Comparison of ENCODE assay signal across 7 cellular contexts in genomic region chr2:188292446-188293239, GRCh38. TPM values are rescaled to one million over a fixed set of nuclear protein-coding genes. Genes with fewer than 3 reads are reported as not detected.
DNase-seq lines count a peak whose midpoint lies in the region; TF ChIP-seq lines count a peak whose summit lies in the region.

No MANE protein-coding gene starts in this region.

- no peak for TF ChIP-seq CTCF in kidney epithelial cell (IDR thresholded peaks at IDR 0.05; ENCODE audit: insufficient read depth, low read length, poor library complexity, severe bottlenecking)
- no peak for TF ChIP-seq CTCF in stomach (IDR thresholded peaks at IDR 0.05)

- 1 to 3% (median 1%) methylated on average over 26 to 51 of the region's 51 CpGs for WGBS in stomach, 5 donors

- H3K27me3 ChIP-seq in kidney epithelial cell (ENCODE audit: control insufficient read depth, insufficient read depth, low read length), result no peaks in the 10 kb centered on the region
- H3K27me3 ChIP-seq in stomach, result peaks cover 0 to 8% (median 0%) of the 10 kb centered on the region in 3 donors

- H3K36me3 ChIP-seq in kidney epithelial cell (ENCODE audit: control insufficient read depth, insufficient read depth, low read length), result no peaks in the 10 kb centered on the region
- no peaks in the 10 kb centered on the region for H3K36me3 ChIP-seq in stomach

- H3K9me3 ChIP-seq in stomach, result no peaks in the 10 kb centered on the region

- peak; percentile 96 for DNase-seq in H4 (ENCODE audit: low spot score)
- peak; percentile 28 for DNase-seq in NCI-H526 treated with DMSO at 0.1 percent for 48 hours (lab: John Stamatoyannopoulos, UW)
- DNase-seq in cerebellar cortex (ENCODE audit: low spot score), result peak; percentile 69
- peak; percentile 63 for DNase-seq in kidney epithelial cell (ENCODE audit: low read depth)
- DNase-seq in stomach, result peak; percentile 89
- DNase-seq in activated CD4-positive, CD25-positive, alpha-beta regulatory T cell treated with anti-CD3 and anti-CD28 coated beads, Interleukin-2, amount 50 U/mL, for 72 hours, result no peak
- no peak for DNase-seq in activated CD4-positive, alpha-beta T cell treated with anti-CD3 and anti-CD28 coated beads, Interleukin-2, amount 50 U/mL, for 1 hour

- intact Hi-C loops in stomach (cut with DNase I; ENCODE audit: low total_unique reads), result no loop called here

- peak in 2 of 4 donors; percentile 17 to 40 for TF ChIP-seq POLR2A in stomach (IDR thresholded peaks at IDR 0.05)

- H3K4me1 ChIP-seq in stomach, result peaks cover 0 to 43% (median 20%) of the 10 kb centered on the region in 4 donors

- peak overlapping the region; percentile 97 to 100 (median 98) for H3K27ac ChIP-seq in stomach

- H3K4me3 ChIP-seq in kidney epithelial cell (ENCODE audit: low read depth, low read length) (peak overlapping the region; percentile 79), stomach (peak overlapping the region; percentile 55 to 74 (median 67))

- TF ChIP-seq EP300 in stomach (IDR thresholded peaks at IDR 0.05), result no peak

RNA-seq across cellular contexts. Expression of gene GULP1, which starts 1.0 kb away (rescaled TPM):
- total RNA-seq in H4 (2014; rRNA removed; shearing (Covaris generic)), result 24.4 and 31.2 TPM in 2 replicates
- total RNA-seq in kidney epithelial cell (95.5 and 99.3 TPM in 2 replicates), stomach (100 to 1,000 TPM in 2 of 5 donors, 10 to 100 TPM in 2, 1 to 10 TPM in 1; 4.9 to 179 (median 56.7) TPM)
- 10 to 100 TPM in 2 of 3 donors, 1 to 10 TPM in 1; 8.2 to 36.5 (median 25.3) TPM for polyA plus RNA-seq in stomach

Comparison
In these comparisons a context has a peak if more than half of its experiments do, and no peak if none do; other contexts are left out.
1. DNase-seq: peak in H4 (single experiment), NCI-H526 treated with DMSO at 0.1 percent for 48 hours (single experiment), cerebellar cortex (single experiment), kidney epithelial cell (single experiment) and stomach (single experiment); none in activated CD4-positive, CD25-positive, alpha-beta regulatory T cell treated with anti-CD3 and anti-CD28 coated beads, Interleukin-2, amount 50 U/mL, for 72 hours (single experiment) and activated CD4-positive, alpha-beta T cell treated with anti-CD3 and anti-CD28 coated beads, Interleukin-2, amount 50 U/mL, for 1 hour (single experiment).